In the genomic region with DNA sequence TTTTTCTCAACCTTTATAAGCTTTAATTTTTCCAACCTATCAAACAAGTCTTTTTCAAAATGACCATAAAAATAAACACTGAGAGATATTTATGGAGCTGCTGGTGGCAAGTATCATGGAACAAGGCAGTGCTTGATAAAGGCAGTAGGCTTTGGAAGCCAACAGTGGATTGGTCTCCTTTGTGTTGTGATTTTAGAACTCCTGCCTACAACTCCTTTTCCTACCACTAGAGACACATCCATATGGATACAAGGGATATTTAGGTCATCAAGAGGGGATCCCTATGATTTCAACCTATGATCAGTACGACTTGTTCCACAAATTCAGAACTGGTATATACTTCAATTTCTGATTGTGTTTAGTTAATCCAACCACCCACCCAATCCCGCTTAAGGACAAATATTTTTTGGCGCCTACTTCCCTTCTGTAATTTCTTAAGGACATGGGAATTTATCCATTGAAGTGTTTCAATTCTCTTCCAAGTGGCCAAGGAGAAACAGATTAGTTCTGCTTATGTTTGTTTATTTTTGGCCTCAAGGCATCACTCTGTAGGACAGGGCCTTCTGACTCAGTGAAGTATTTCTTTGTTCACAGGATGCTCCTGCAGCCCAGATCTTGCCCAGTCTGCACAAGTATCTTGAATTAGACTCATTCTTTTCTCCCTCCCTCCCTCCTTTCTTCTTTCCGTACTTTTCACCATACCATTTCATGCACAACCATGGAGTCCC, we compare ENCODE assay signal across 20 cellular contexts.
DNase-seq lines count a peak whose midpoint lies in the region; ATAC-seq, FAIRE-seq and TF ChIP-seq lines count a peak whose summit lies in the region.
"Had no signal": no experiment of that assay in that cellular context is flagged by ENCODE, and none has a peak within 500 bp of the region (broad histone marks: within the 10 kb centered on the region; RNA-seq: fewer than 3 reads in every experiment).

No MANE protein-coding gene starts in this region.

- H3K27me3 Mint-ChIP-seq in HFFc6 (ENCODE audit: insufficient read depth), result peaks cover 4% of the 10 kb centered on the region; the same call in 1 of the 2 replicates
- peaks cover 7% of the 10 kb centered on the region for H3K27me3 Mint-ChIP-seq in activated naive CD8-positive, alpha-beta T cell treated with anti-CD3 and anti-CD28 coated beads, Interleukin-2, amount 50 U/mL, for 24 hours
- H3K27me3 Mint-ChIP-seq: activated T-helper 17 cell treated with anti-CD3 and anti-CD28 coated beads, Interleukin-2, amount 50 U/mL, for 72 hours had no signal

- H3K27me3 ChIP-seq in bronchial epithelial cell (ENCODE audit: control insufficient read depth, insufficient read depth, low read length), result no peaks in the 10 kb centered on the region
- H3K27me3 ChIP-seq: adrenal gland, gastrocnemius medialis, SJSA1 had no signal

- TF ChIP-seq CTCF in AG10803 (conservative IDR thresholded peaks at IDR 0.05; ENCODE audit: low read length), result 0 out of 2 replicates have a peak, but pooled peaks have one; percentile 5
- peak; percentile 40 for TF ChIP-seq CTCF in HFFc6 (IDR thresholded peaks at IDR 0.05)
- no peak for TF ChIP-seq CTCF in bronchial epithelial cell (IDR thresholded peaks at IDR 0.05; ENCODE audit: insufficient read depth, low read length, severe bottlenecking)

- no peak overlapping the region for H3K4me3 ChIP-seq in AG10803 (ENCODE audit: low read length)
- H3K4me3 ChIP-seq in bronchial epithelial cell (ENCODE audit: low read depth, low read length), result no peak overlapping the region
- H3K4me3 ChIP-seq: adrenal gland, gastrocnemius medialis, K562, mucosa of descending colon, SJSA1 had no signal

- peak; percentile 7 for FAIRE-seq in bronchial epithelial cell (lab: Jason Lieb, UNC)
- FAIRE-seq: H54, K562 had no signal

- no peak overlapping the region for H3K4me3 Mint-ChIP-seq in HFFc6
- no peak overlapping the region for H3K4me3 Mint-ChIP-seq in activated naive CD8-positive, alpha-beta T cell treated with anti-CD3 and anti-CD28 coated beads, Interleukin-2, amount 50 U/mL, for 24 hours
- H3K4me3 Mint-ChIP-seq: activated T-helper 17 cell treated with anti-CD3 and anti-CD28 coated beads, Interleukin-2, amount 50 U/mL, for 72 hours had no signal

- H3K9me3 Mint-ChIP-seq in HFFc6, result no peaks in the 10 kb centered on the region
- H3K9me3 Mint-ChIP-seq in activated naive CD8-positive, alpha-beta T cell treated with anti-CD3 and anti-CD28 coated beads, Interleukin-2, amount 50 U/mL, for 24 hours, result no peaks in the 10 kb centered on the region

- peaks cover 21% of the 10 kb centered on the region for H3K4me1 Mint-ChIP-seq in HFFc6 (ENCODE audit: low read depth)
- no peaks in the 10 kb centered on the region for H3K4me1 Mint-ChIP-seq in activated naive CD8-positive, alpha-beta T cell treated with anti-CD3 and anti-CD28 coated beads, Interleukin-2, amount 50 U/mL, for 24 hours
- H3K4me1 Mint-ChIP-seq: activated T-helper 17 cell treated with anti-CD3 and anti-CD28 coated beads, Interleukin-2, amount 50 U/mL, for 72 hours had no signal

- DNase-seq in AG10803 (ENCODE audit: low read depth) (no peak), HFFc6 (peak; percentile 38), bronchial epithelial cell (ENCODE audit: low read depth) (peak; percentile 53), islet precursor cell (peak; percentile 55), HPDE6-E6E7 (ENCODE audit: extremely low spot score) (no peak)
- DNase-seq in activated naive CD8-positive, alpha-beta T cell treated with anti-CD3 and anti-CD28 coated beads, Interleukin-2, amount 50 U/mL, for 24 hours, result no peak
- DNase-seq: ACHN; adrenal gland; DMS79; gastrocnemius medialis; mucosa of descending colon; NCI-H2029 treated with DMSO at 0.1 percent for 48 hours; NCI-H524; stimulated activated naive CD8-positive, alpha-beta T cell treated with anti-CD3 and anti-CD28 coated beads, Interleukin-15, Interleukin-2, amounts not matched to agents 100 U/mL and 50 U/mL, for 24 hours had no signal

- ATAC-seq in HG03520 (IDR thresholded peaks at IDR 0.05; ENCODE audit: unreplicated experiment), result no peak
- no peak for ATAC-seq in GM21367 (IDR thresholded peaks at IDR 0.05; ENCODE audit: unreplicated experiment)
- no peak for ATAC-seq in activated naive CD8-positive, alpha-beta T cell treated with anti-CD3 and anti-CD28 coated beads, Interleukin-2, amount 50 U/mL, for 24 hours
- ATAC-seq: activated T-helper 17 cell treated with anti-CD3 and anti-CD28 coated beads, Interleukin-2, amount 50 U/mL, for 72 hours; gastrocnemius medialis; K562; mucosa of descending colon; stimulated activated naive CD8-positive, alpha-beta T cell treated with anti-CD3 and anti-CD28 coated beads, Interleukin-15, Interleukin-2, amounts not matched to agents 100 U/mL and 50 U/mL, for 24 hours had no signal

- H3K27ac Mint-ChIP-seq in HFFc6, result no peak overlapping the region
- H3K27ac Mint-ChIP-seq in activated naive CD8-positive, alpha-beta T cell treated with anti-CD3 and anti-CD28 coated beads, Interleukin-2, amount 50 U/mL, for 24 hours, result no peak overlapping the region
- H3K27ac Mint-ChIP-seq: activated T-helper 17 cell treated with anti-CD3 and anti-CD28 coated beads, Interleukin-2, amount 50 U/mL, for 72 hours had no signal

- no peaks in the 10 kb centered on the region for H3K36me3 ChIP-seq in bronchial epithelial cell (ENCODE audit: control insufficient read depth, insufficient read depth, low read length)
- H3K36me3 ChIP-seq: adrenal gland, gastrocnemius medialis, SJSA1 had no signal

- no peaks in the 10 kb centered on the region for H3K36me3 Mint-ChIP-seq in HFFc6 (ENCODE audit: low read depth)
- no peaks in the 10 kb centered on the region for H3K36me3 Mint-ChIP-seq in activated naive CD8-positive, alpha-beta T cell treated with anti-CD3 and anti-CD28 coated beads, Interleukin-2, amount 50 U/mL, for 24 hours (ENCODE audit: low read depth)

Comparison
In these comparisons a context has a peak if more than half of its experiments do, and no peak if none do; other contexts are left out.
1. DNase-seq: peak in HFFc6 (single experiment), bronchial epithelial cell (single experiment) and islet precursor cell (single experiment); none in AG10803 (single experiment), HPDE6-E6E7 (single experiment) and activated naive CD8-positive, alpha-beta T cell treated with anti-CD3 and anti-CD28 coated beads, Interleukin-2, amount 50 U/mL, for 24 hours (single experiment).